8 cellular contexts compared by ENCODE assay signal in genomic region chr2:147843864-147844690, GRCh38. TPM values are rescaled to one million over a fixed set of nuclear protein-coding genes. Genes with fewer than 3 reads are reported as not detected.
DNase-seq lines count a peak whose midpoint lies in the region; ATAC-seq and TF ChIP-seq lines count a peak whose summit lies in the region.

No MANE protein-coding gene starts in this region.

- peak overlapping the region; percentile 70 to 89 (median 85) for H3K4me3 ChIP-seq in BLaER1 treated with 17β-estradiol and CSF1 and Interleukin-3, amounts not matched to agents 10 nM and 100 nM
- peak overlapping the region; percentile 81 for H3K4me3 ChIP-seq in lower lobe of right lung

- H3K4me3 Mint-ChIP-seq in activated CD8-positive, alpha-beta T cell treated with anti-CD3 and anti-CD28 coated beads, Interleukin-2, amount 10 ng/mL, durations not matched to agents 7 days and 5 days: peak overlapping the region; percentile 86

- ATAC-seq in GM19397 (IDR thresholded peaks at IDR 0.05; ENCODE audit: unreplicated experiment): peak; percentile 90
- peak; percentile 85 for ATAC-seq in HG03521 (IDR thresholded peaks at IDR 0.05; ENCODE audit: unreplicated experiment)
- ATAC-seq in activated CD8-positive, alpha-beta T cell treated with anti-CD3 and anti-CD28 coated beads, Interleukin-2, amount 10 ng/mL, durations not matched to agents 7 days and 5 days: peak; percentile 85
- peak; percentile 96 to 97 for ATAC-seq in lower lobe of right lung

- H3K36me3 Mint-ChIP-seq in activated CD8-positive, alpha-beta T cell treated with anti-CD3 and anti-CD28 coated beads, Interleukin-2, amount 10 ng/mL, durations not matched to agents 7 days and 5 days (ENCODE audit: low read depth): peaks cover 2% of the 10 kb centered on the region

- CTCF ChIA-PET in activated CD8-positive, alpha-beta T cell treated with anti-CD3 and anti-CD28 coated beads, Interleukin-2, amount 10 ng/mL, durations not matched to agents 7 days and 5 days (lab: Charles Lee): interaction anchor here (0.7 to 2.2 kb wide), 2 partner anchors 67 to 799 kb away, joined by 4 to 5 read pairs; no protein-coding TSS in a partner anchor

- POLR2A ChIA-PET in activated CD8-positive, alpha-beta T cell treated with anti-CD3 and anti-CD28 coated beads, Interleukin-2, amount 10 ng/mL, durations not matched to agents 7 days and 5 days (lab: Charles Lee): no interaction called here

- peak overlapping the region; percentile 78 to 93 (median 86) for H3K9ac ChIP-seq in BLaER1 treated with 17β-estradiol and CSF1 and Interleukin-3, amounts not matched to agents 10 nM and 100 nM

- peak overlapping the region; percentile 70 to 94 (median 80) for H3K27ac ChIP-seq in BLaER1 treated with 17β-estradiol and CSF1 and Interleukin-3, amounts not matched to agents 10 nM and 100 nM
- H3K27ac ChIP-seq in lower lobe of right lung: peak overlapping the region; percentile 95

- no peaks in the 10 kb centered on the region for H3K36me3 ChIP-seq in BLaER1 treated with 17β-estradiol and CSF1 and Interleukin-3, amounts not matched to agents 10 nM and 100 nM
- no peaks in the 10 kb centered on the region for H3K36me3 ChIP-seq in lower lobe of right lung

- H3K4me1 ChIP-seq in BLaER1 treated with 17β-estradiol and CSF1 and Interleukin-3, amounts not matched to agents 10 nM and 100 nM: peaks cover 16 to 34% (median 23%) of the 10 kb centered on the region in 10 experiments
- peaks cover 27% of the 10 kb centered on the region for H3K4me1 ChIP-seq in lower lobe of right lung

- peak; percentile 37 for TF ChIP-seq CTCF in lower lobe of right lung (IDR thresholded peaks at IDR 0.05)

- intact Hi-C loops in lower lobe of right lung (cut with DNase I): no loop called here

- peak overlapping the region; percentile 78 for H3K27ac Mint-ChIP-seq in activated CD8-positive, alpha-beta T cell treated with anti-CD3 and anti-CD28 coated beads, Interleukin-2, amount 10 ng/mL, durations not matched to agents 7 days and 5 days

- H3K27me3 Mint-ChIP-seq in activated CD8-positive, alpha-beta T cell treated with anti-CD3 and anti-CD28 coated beads, Interleukin-2, amount 10 ng/mL, durations not matched to agents 7 days and 5 days (ENCODE audit: low read depth): peaks cover 64% of the 10 kb centered on the region

- H3K9me3 Mint-ChIP-seq in activated CD8-positive, alpha-beta T cell treated with anti-CD3 and anti-CD28 coated beads, Interleukin-2, amount 10 ng/mL, durations not matched to agents 7 days and 5 days (ENCODE audit: insufficient read depth): no peaks in the 10 kb centered on the region

- peak overlapping the region; percentile 80 to 97 (median 91) for H3K4me2 ChIP-seq in BLaER1 treated with 17β-estradiol and CSF1 and Interleukin-3, amounts not matched to agents 10 nM and 100 nM

- H3K27me3 ChIP-seq in BLaER1 treated with 17β-estradiol and CSF1 and Interleukin-3, amounts not matched to agents 10 nM and 100 nM: peaks cover 4 to 31% (median 30%) of the 10 kb centered on the region in 11 experiments; a peak in 19 of 22 replicates
- no peaks in the 10 kb centered on the region for H3K27me3 ChIP-seq in lower lobe of right lung (ENCODE audit: low read depth)

- no peaks in the 10 kb centered on the region; a peak in 1 of 22 replicates for H3K9me3 ChIP-seq in BLaER1 treated with 17β-estradiol and CSF1 and Interleukin-3, amounts not matched to agents 10 nM and 100 nM (replicated peaks in 1 of 11)
- H3K9me3 ChIP-seq in lower lobe of right lung: no peaks in the 10 kb centered on the region

- peak; percentile 67 for DNase-seq in NCI-H748 treated with DMSO at 0.1 percent for 48 hours (lab: John Stamatoyannopoulos, UW)
- DNase-seq in activated CD8-positive, alpha-beta T cell treated with anti-CD3 and anti-CD28 coated beads, Interleukin-2, amount 10 ng/mL, durations not matched to agents 7 days and 5 days: peak; percentile 86
- DNase-seq in ecto neural progenitor cell (ENCODE audit: low spot score): peak; percentile 94
- DNase-seq in lower lobe of right lung: peak; percentile 96
- peak; percentile 80 to 83 for DNase-seq in stimulated activated CD4-positive, alpha-beta T cell treated with anti-CD3 and anti-CD28 coated beads, Interleukin-4, amount 100 ng/mL, for 4 hours

- H3K4me1 Mint-ChIP-seq in activated CD8-positive, alpha-beta T cell treated with anti-CD3 and anti-CD28 coated beads, Interleukin-2, amount 10 ng/mL, durations not matched to agents 7 days and 5 days (ENCODE audit: low read depth): peaks cover 30% of the 10 kb centered on the region

- peaks cover 5 to 38% (median 30%) of the 10 kb centered on the region in 11 experiments; a peak in 19 of 22 replicates for H4K20me1 ChIP-seq in BLaER1 treated with 17β-estradiol and CSF1 and Interleukin-3, amounts not matched to agents 10 nM and 100 nM

RNA-seq across cellular contexts. Expression of gene ACVR2A, which starts 0.8 kb away (rescaled TPM):
- total RNA-seq in activated CD8-positive, alpha-beta T cell treated with anti-CD3 and anti-CD28 coated beads, Interleukin-2, amount 10 ng/mL, durations not matched to agents 7 days and 5 days: 1 to 10 TPM; 1.4 to 1.7 TPM
- 18.2 TPM for total RNA-seq in lower lobe of right lung

Comparison
In these comparisons a context has a peak if more than half of its experiments do, and no peak if none do; other contexts are left out.
1. Peak in every context shown above with its lines: DNase-seq, ATAC-seq, H3K4me3 ChIP-seq and H3K27ac ChIP-seq.